12 cellular contexts compared by ENCODE assay signal in the genomic region with DNA sequence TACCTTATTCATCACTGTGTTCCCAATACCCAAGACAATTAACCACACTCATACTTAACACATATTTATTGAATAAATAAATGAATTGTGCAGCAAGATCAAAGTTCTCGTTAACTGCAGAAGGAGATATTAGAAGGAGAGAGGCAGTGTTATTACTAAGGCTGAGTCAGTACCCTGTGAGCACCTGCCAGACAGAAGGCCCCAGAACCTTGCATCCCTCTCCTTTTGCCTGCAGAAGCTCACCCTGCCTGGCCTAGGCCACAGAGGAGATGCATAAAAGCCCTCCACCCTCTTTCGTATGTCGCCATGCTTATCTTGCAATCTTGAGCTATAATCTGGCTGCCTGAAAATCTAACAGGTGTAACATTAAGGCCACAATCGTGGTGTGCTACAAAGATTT. TPM values are rescaled to one million over a fixed set of nuclear protein-coding genes. Genes with fewer than 3 reads are reported as not detected.
DNase-seq lines count a peak whose midpoint lies in the region; ATAC-seq and TF ChIP-seq lines count a peak whose summit lies in the region.
"Had no signal": no experiment of that assay in that cellular context is flagged by ENCODE, and none has a peak within 500 bp of the region (broad histone marks: within the 10 kb centered on the region; RNA-seq: fewer than 3 reads in every experiment).

No MANE protein-coding gene starts in this region.

- H3K9me3 Mint-ChIP-seq in naive thymus-derived CD4-positive, alpha-beta T cell: peaks cover 0 to 2% (median 0%) of the 10 kb centered on the region in 11 donors
- H3K9me3 Mint-ChIP-seq: neural crest cell had no signal

- TF ChIP-seq CTCF in adrenal gland (IDR thresholded peaks at IDR 0.05): no peak

- H3K36me3 Mint-ChIP-seq in naive thymus-derived CD4-positive, alpha-beta T cell: peaks cover 0 to 3% (median 0%) of the 10 kb centered on the region in 5 donors

- CTCF ChIA-PET in naive thymus-derived CD4-positive, alpha-beta T cell (lab: Charles Lee): interaction anchor here (1.0 to 6.2 kb wide), 4 partner anchors 13 to 28 kb away, joined by 3 to 49 read pairs (median 8); partner anchors contain the start of gene RNF149

- ATAC-seq in naive thymus-derived CD4-positive, alpha-beta T cell: peak; percentile 35
- ATAC-seq: K562 had no signal

- H3K4me1 Mint-ChIP-seq in naive thymus-derived CD4-positive, alpha-beta T cell: peaks cover 13 to 31% (median 25%) of the 10 kb centered on the region in 7 donors

- DNase-seq in DMS 273 (lab: John Stamatoyannopoulos, UW; ENCODE audit: unreplicated experiment): peak; percentile 74
- DNase-seq in adrenal gland: no peak
- DNase-seq in naive thymus-derived CD4-positive, alpha-beta T cell: no peak
- DNase-seq in nucleus accumbens (lab: John Stamatoyannopoulos, UW): no peak
- no peak for DNase-seq in epidermal melanocyte (ENCODE audit: insufficient read length, low spot score)
- DNase-seq in NCI-H510A treated with DMSO at 0.1 percent for 48 hours (lab: John Stamatoyannopoulos, UW): no peak
- DNase-seq: NCI-H2029, T-helper 9 cell had no signal

- no peak overlapping the region for H3K4me3 ChIP-seq in adrenal gland
- H3K4me3 ChIP-seq in naive thymus-derived CD4-positive, alpha-beta T cell (ENCODE audit: low read length): peak overlapping the region; percentile 43
- H3K4me3 ChIP-seq: HAP-1, K562 had no signal

- 73 to 81% (median 76%) methylated on average over 4 of the region's 4 CpGs for WGBS in adrenal gland, 4 donors

- intact Hi-C loops in adrenal gland (cut with DNase I): no loop called here
- intact Hi-C loops in naive thymus-derived CD4-positive, alpha-beta T cell (cut with micrococcal nuclease): loop anchor here (2.0 to 10.0 kb wide), 2 partner anchors 76 to 246 kb away; partner anchors contain the start of gene CNOT11 (in 2 of the 2)

- H3K4me1 ChIP-seq in adrenal gland (replicated peaks in 1 of 2): peaks cover 0 to 11% of the 10 kb centered on the region in 2 donors
- peaks cover 34 to 65% of the 10 kb centered on the region in 2 donors for H3K4me1 ChIP-seq in naive thymus-derived CD4-positive, alpha-beta T cell (ENCODE audit: control insufficient read depth in 2 of 2, insufficient read depth in 2 of 2, low read length in 2 of 2)
- H3K4me1 ChIP-seq: HAP-1 had no signal

- no peaks in the 10 kb centered on the region for H3K27me3 ChIP-seq in adrenal gland
- H3K27me3 ChIP-seq in naive thymus-derived CD4-positive, alpha-beta T cell (ENCODE audit: control insufficient read depth in 2 of 2, insufficient read depth in 2 of 2, low read length in 2 of 2): no peaks in the 10 kb centered on the region

- H3K27me3 Mint-ChIP-seq in naive thymus-derived CD4-positive, alpha-beta T cell: no peaks in the 10 kb centered on the region

- peak overlapping the region in 2 of 10 donors; percentile 37 to 56 for H3K4me3 Mint-ChIP-seq in naive thymus-derived CD4-positive, alpha-beta T cell
- H3K4me3 Mint-ChIP-seq: neural crest cell had no signal

- H3K9me3 ChIP-seq in KOPT-K1 (ENCODE audit: insufficient read depth, low read length, poor library complexity, severe bottlenecking) (peaks cover 10% of the 10 kb centered on the region), adrenal gland (replicated peaks in 1 of 3) (peaks cover 0 to 5% (median 0%) of the 10 kb centered on the region in 3 donors)
- H3K9me3 ChIP-seq in naive thymus-derived CD4-positive, alpha-beta T cell (ENCODE audit: control insufficient read depth in 2 of 3, low read length in 3 of 3): peaks cover 0 to 7% (median 0%) of the 10 kb centered on the region in 3 experiments

- POLR2A ChIA-PET in naive thymus-derived CD4-positive, alpha-beta T cell (lab: Charles Lee): interaction anchor here (0.5 to 8.4 kb wide), 11 partner anchors 10 to 242 kb away, joined by 3 to 104 read pairs (median 5); partner anchors contain the start of genes CNOT11 and RNF149

- peak overlapping the region in 1 of 9 donors; percentile 57 for H3K27ac Mint-ChIP-seq in naive thymus-derived CD4-positive, alpha-beta T cell

- peak overlapping the region; percentile 80 for H3K27ac ChIP-seq in KOPT-K1 (ENCODE audit: low read depth, low read length, poor library complexity, severe bottlenecking)
- H3K27ac ChIP-seq in adrenal gland: peak overlapping the region in 4 of 5 donors; percentile 9 to 83 (median 43)
- H3K27ac ChIP-seq in naive thymus-derived CD4-positive, alpha-beta T cell (ENCODE audit: low read depth, low read length): peak overlapping the region; percentile 46

- TF ChIP-seq POLR2A in adrenal gland (IDR thresholded peaks at IDR 0.05): no peak

- H3K36me3 ChIP-seq in KOPT-K1 (ENCODE audit: insufficient read depth, low read length) (no peaks in the 10 kb centered on the region), adrenal gland (replicated peaks in 1 of 2) (no peaks in the 10 kb centered on the region)
- no peaks in the 10 kb centered on the region for H3K36me3 ChIP-seq in naive thymus-derived CD4-positive, alpha-beta T cell (ENCODE audit: control insufficient read depth in 2 of 3, insufficient read depth in 3 of 3, low read length in 3 of 3)
- H3K36me3 ChIP-seq: HAP-1 had no signal

RNA-seq across cellular contexts. Expression of gene RNF149, which starts 20.5 kb away (rescaled TPM):
- total RNA-seq in adrenal gland: 10 to 100 TPM; 38.4 to 98.4 (median 59.0) TPM
- polyA plus RNA-seq in adrenal gland: 10 to 100 TPM; 31.5 to 48.5 (median 39.5) TPM
- 100 to 1,000 TPM in 4 of 5 experiments, 10 to 100 TPM in 1; 88.9 to 159 (median 114) TPM for total RNA-seq in naive thymus-derived CD4-positive, alpha-beta T cell
- polyA plus RNA-seq in naive thymus-derived CD4-positive, alpha-beta T cell: 10 to 100 TPM; 45.2 to 52.6 TPM

RNA-seq across cellular contexts. Expression of gene CREG2, which starts 58.3 kb away (rescaled TPM):
- total RNA-seq in adrenal gland: under 1 TPM in 2 of 8 donors, not detected in 6; 0.25 to 0.55 TPM
- polyA plus RNA-seq in adrenal gland: under 1 TPM in 1 of 3 donors, not detected in 2; 0.02 TPM
- under 1 TPM in 1 of 5 experiments, not detected in 4; 0.56 TPM for total RNA-seq in naive thymus-derived CD4-positive, alpha-beta T cell
- not detected for polyA plus RNA-seq in naive thymus-derived CD4-positive, alpha-beta T cell
- total RNA-seq: K562 had no signal
- polyA plus RNA-seq: K562 had no signal

Comparison
In these comparisons a context has a peak if more than half of its experiments do, and no peak if none do; other contexts are left out.
1. intact Hi-C loops: an anchor here in naive thymus-derived CD4-positive, alpha-beta T cell (2.0 to 10.0 kb wide); none called in adrenal gland.